10 cellular contexts compared by ENCODE assay signal in the genomic region with DNA sequence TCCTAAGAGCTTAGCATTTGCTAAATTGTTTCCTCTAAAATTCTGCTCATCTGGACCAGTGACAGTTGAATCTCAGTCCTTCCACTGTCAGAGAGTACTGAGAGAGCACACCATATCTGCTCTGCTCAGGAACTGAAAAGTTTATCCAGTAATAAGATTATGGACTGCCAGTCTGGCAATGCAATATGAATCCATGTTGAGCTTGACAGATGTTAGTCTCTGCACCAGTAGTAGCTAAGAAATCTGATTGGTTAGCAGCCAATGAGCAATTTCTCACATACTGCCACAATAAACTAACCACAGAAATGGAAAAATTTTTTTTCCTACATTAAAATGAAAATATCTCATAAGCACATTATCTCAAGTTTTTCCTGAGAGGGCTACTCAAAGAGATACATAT. TPM values are rescaled to one million over a fixed set of nuclear protein-coding genes. Genes with fewer than 3 reads are reported as not detected.
DNase-seq lines count a peak whose midpoint lies in the region; ATAC-seq and TF ChIP-seq lines count a peak whose summit lies in the region.
"Had no signal": no experiment of that assay in that cellular context is flagged by ENCODE, and none has a peak within 500 bp of the region (broad histone marks: within the 10 kb centered on the region; RNA-seq: fewer than 3 reads in every experiment).

No MANE protein-coding gene starts in this region.

- H3K18ac ChIP-seq in mesendoderm (ENCODE audit: low read length): no peak overlapping the region

- H3K79me2 ChIP-seq in mesendoderm (ENCODE audit: control insufficient read depth, insufficient read depth, low read length): peaks cover 51% of the 10 kb centered on the region

- no peak for ATAC-seq in HG02763 (IDR thresholded peaks at IDR 0.05; ENCODE audit: unreplicated experiment)

- no peak overlapping the region for H3K4ac ChIP-seq in mesendoderm (ENCODE audit: low read depth, low read length)

- peak overlapping the region; percentile 75 for H3K56ac ChIP-seq in mesendoderm (ENCODE audit: low read length)

- no peaks in the 10 kb centered on the region for H3K27me3 ChIP-seq in AG04450 (ENCODE audit: control insufficient read depth, insufficient read depth, low read length)
- H3K27me3 ChIP-seq in adipocyte (replicated peaks; ENCODE audit: control insufficient read depth, insufficient read depth, low read length): no peaks in the 10 kb centered on the region
- no peaks in the 10 kb centered on the region for H3K27me3 ChIP-seq in mesendoderm (ENCODE audit: insufficient read depth, low read length, poor library complexity)

- no peak overlapping the region for H4K8ac ChIP-seq in mesendoderm (ENCODE audit: low read depth, low read length)

- no peak overlapping the region for H3K23ac ChIP-seq in mesendoderm (ENCODE audit: low read length)

- H3K79me1 ChIP-seq in mesendoderm (ENCODE audit: low read length): no peaks in the 10 kb centered on the region

- peak overlapping the region; percentile 58 for H3K4me2 ChIP-seq in mesendoderm (ENCODE audit: low read length)

- no peak overlapping the region for H2AK5ac ChIP-seq in mesendoderm (ENCODE audit: low read length)

- H3K9ac ChIP-seq in adipocyte (ENCODE audit: low read length): peak overlapping the region; percentile 95
- H3K9ac ChIP-seq in mesendoderm (ENCODE audit: low read length): peak overlapping the region; percentile 55

- H3K4me1 ChIP-seq in adipocyte (ENCODE audit: control insufficient read depth, insufficient read depth, low read length) (peaks cover 47% of the 10 kb centered on the region), mesendoderm (ENCODE audit: control insufficient read depth, low read depth, low read length) (peaks cover 9% of the 10 kb centered on the region)

- no peak overlapping the region for H2BK15ac ChIP-seq in mesendoderm (replicated peaks; ENCODE audit: low read depth)

- H2BK5ac ChIP-seq in mesendoderm (ENCODE audit: low read length): no peak overlapping the region

- H2BK120ac ChIP-seq in mesendoderm (ENCODE audit: low read depth, low read length): no peak overlapping the region

- TF ChIP-seq CTCF in AG04450 (IDR thresholded peaks at IDR 0.05; ENCODE audit: low read depth, low read length) (no peak), HFF-Myc (IDR thresholded peaks at IDR 0.05; ENCODE audit: low read depth, low read length, missing control alignments) (no peak)

- H3K9me3 ChIP-seq in AG04450 (ENCODE audit: control insufficient read depth, insufficient read depth, low read length) (no peaks in the 10 kb centered on the region; the same call in 1 of the 2 replicates), adipocyte (ENCODE audit: control insufficient read depth, low read length) (no peaks in the 10 kb centered on the region)

- H3K4me3 ChIP-seq in AG04450 (ENCODE audit: low read depth, low read length) (peak overlapping the region; percentile 79), HFF-Myc (replicated peaks; ENCODE audit: low read depth, low read length) (peak overlapping the region; percentile 88; the same call in 1 of the 2 replicates), adipocyte (ENCODE audit: low read length) (peak overlapping the region; percentile 97), mesendoderm (ENCODE audit: low read length) (peak overlapping the region; percentile 15)
- H3K4me3 ChIP-seq: lung had no signal

- H3K27ac ChIP-seq in AG04450 (ENCODE audit: low read depth, low read length) (no peak overlapping the region), mesendoderm (ENCODE audit: low read depth, low read length) (no peak overlapping the region)

- DNase-seq in AG04450 (ENCODE audit: low read depth, low spot score) (no peak), HFF-Myc (ENCODE audit: extremely low read depth, low read depth) (no peak), adipocyte (ENCODE audit: low read depth) (peak; percentile 56), mesendoderm (no peak), NCI-H2081 treated with DMSO at 0.1 percent for 48 hours (lab: John Stamatoyannopoulos, UW) (no peak), MV-4-11 (lab: John Stamatoyannopoulos, UW) (no peak)
- no peak for DNase-seq in activated CD4-positive, CD25-positive, alpha-beta regulatory T cell (lab: John Stamatoyannopoulos, UW)
- DNase-seq: central memory CD4-positive, alpha-beta T cell had no signal

- POLR2A ChIA-PET in AG04450 (lab: Yijun Ruan, JAX): no interaction called here

- no peak overlapping the region for H4K5ac ChIP-seq in mesendoderm (ENCODE audit: low read length)

- H3K36me3 ChIP-seq in adipocyte (ENCODE audit: control insufficient read depth, insufficient read depth, low read length, severe bottlenecking): no peaks in the 10 kb centered on the region
- no peaks in the 10 kb centered on the region for H3K36me3 ChIP-seq in mesendoderm (ENCODE audit: control insufficient read depth, insufficient read depth, low read length)

- CTCF ChIA-PET in AG04450 (lab: Charles Lee): interaction anchor here (1.0 to 2.4 kb wide), 2 partner anchors 9 to 555 kb away, joined by 3 to 11 read pairs; no protein-coding TSS in a partner anchor

RNA-seq across cellular contexts. Expression of gene PRKD3, which starts 2.3 kb away (rescaled TPM):
- 37.2 and 49.5 TPM in 2 replicates for polyA plus RNA-seq in AG04450 (2011; rRNA removed)
- polyA minus RNA-seq in AG04450 (2011; rRNA and poly(A)+ RNA removed): 43.2 and 50.7 TPM in 2 replicates
- 49.2 TPM for polyA plus RNA-seq in mesendoderm (2013, experiment 1 of 2)
- polyA plus RNA-seq in mesendoderm (2013, experiment 2 of 2): 47.9 TPM

RNA-seq across cellular contexts. Expression of gene QPCT, which starts 22.1 kb away (rescaled TPM):
- 8.3 and 11.2 TPM in 2 replicates for polyA plus RNA-seq in AG04450 (2011; rRNA removed)
- polyA minus RNA-seq in AG04450 (2011; rRNA and poly(A)+ RNA removed): 7.7 and 10.6 TPM in 2 replicates
- polyA plus RNA-seq in mesendoderm (2013, experiment 1 of 2): 26.1 TPM
- polyA plus RNA-seq in mesendoderm (2013, experiment 2 of 2): 24.8 TPM

Comparison
In these comparisons a context has a peak if more than half of its experiments do, and no peak if none do; other contexts are left out.
1. H3K4me3 ChIP-seq: peak in every context shown above with its lines; median percentile 97 in adipocyte; 88 in HFF-Myc; 79 in AG04450; 15 in mesendoderm.